ENCODE assay signal across 8 cellular contexts in genomic region chr5:115295775-115296129, GRCh38. TPM values are rescaled to one million over a fixed set of nuclear protein-coding genes. Genes with fewer than 3 reads are reported as not detected.
DNase-seq lines count a peak whose midpoint lies in the region; ATAC-seq and TF ChIP-seq lines count a peak whose summit lies in the region.

No MANE protein-coding gene starts in this region.

- peaks cover 11% of the 10 kb centered on the region for H3K9me3 Mint-ChIP-seq in WTC11

- CTCF ChIA-PET in WTC11 (lab: Charles Lee): interaction anchor here (1.3 to 1.7 kb wide), 4 partner anchors 16 to 279 kb away, joined by 3 to 15 read pairs (median 5); no protein-coding TSS in a partner anchor

- no peak overlapping the region for H3K9ac ChIP-seq in smooth muscle cell (ENCODE audit: low read depth)

- H3K27me3 Mint-ChIP-seq in WTC11 (ENCODE audit: low read depth): peaks cover 5% of the 10 kb centered on the region

- TF ChIP-seq CTCF in GM06990 (IDR thresholded peaks at IDR 0.05; ENCODE audit: insufficient read depth, low read length, poor library complexity, severe bottlenecking) (no peak), WTC11 (IDR thresholded peaks at IDR 0.05) (no peak), hepatocyte (IDR thresholded peaks at IDR 0.05; ENCODE audit: poor library complexity) (no peak), smooth muscle cell (IDR thresholded peaks at IDR 0.05; ENCODE audit: borderline replicate concordance, insufficient read depth, poor library complexity, severe bottlenecking) (no peak)

- DNase-seq in GM06990 (ENCODE audit: extremely low read depth, insufficient read length): no peak
- DNase-seq in WTC11 (ENCODE audit: low spot score): no peak
- no peak for DNase-seq in hepatocyte (ENCODE audit: low spot score)
- DNase-seq in smooth muscle cell (lab: John Stamatoyannopoulos, UW; ENCODE audit: unreplicated experiment): no peak
- no peak for DNase-seq in KG1 (lab: John Stamatoyannopoulos, UW)
- DNase-seq in NCI-H2196 (lab: John Stamatoyannopoulos, UW; ENCODE audit: unreplicated experiment): no peak

- H3K27me3 ChIP-seq in GM06990 (replicated peaks; ENCODE audit: control insufficient read depth, insufficient read depth, low read length): no peaks in the 10 kb centered on the region
- H3K27me3 ChIP-seq in hepatocyte: peaks cover under 1% of the 10 kb centered on the region
- H3K27me3 ChIP-seq in smooth muscle cell (ENCODE audit: low read depth): no peaks in the 10 kb centered on the region

- H3K27ac ChIP-seq in hepatocyte (peak overlapping the region; percentile 57), smooth muscle cell (ENCODE audit: low read depth) (no peak overlapping the region)

- ATAC-seq in HG02571 (IDR thresholded peaks at IDR 0.05; ENCODE audit: unreplicated experiment) (peak; percentile 18), WTC11 (peak; percentile 43), HG03439 (IDR thresholded peaks at IDR 0.05; ENCODE audit: unreplicated experiment) (no peak)

- no peaks in the 10 kb centered on the region for H3F3A ChIP-seq in smooth muscle cell (ENCODE audit: low read depth)

- no peaks in the 10 kb centered on the region for H3K36me3 ChIP-seq in GM06990 (ENCODE audit: control insufficient read depth, insufficient read depth, low read length)
- no peaks in the 10 kb centered on the region for H3K36me3 ChIP-seq in hepatocyte (replicated peaks; ENCODE audit: insufficient read depth, low read depth)
- H3K36me3 ChIP-seq in smooth muscle cell (ENCODE audit: low read depth): no peaks in the 10 kb centered on the region

- peak overlapping the region; percentile 92; the same call in 1 of the 2 replicates for H3K27ac Mint-ChIP-seq in WTC11

- peak overlapping the region; percentile 78 for H3K4me3 ChIP-seq in GM06990 (replicated peaks; ENCODE audit: low read depth, low read length)
- H3K4me3 ChIP-seq in hepatocyte: peak overlapping the region; percentile 80
- H3K4me3 ChIP-seq in smooth muscle cell: peak overlapping the region; percentile 63

- H3K4me1 ChIP-seq in hepatocyte (ENCODE audit: insufficient read depth): peaks cover 7% of the 10 kb centered on the region
- peaks cover 6% of the 10 kb centered on the region for H3K4me1 ChIP-seq in smooth muscle cell (ENCODE audit: low read depth)

- H3K36me3 Mint-ChIP-seq in WTC11: peaks cover 11% of the 10 kb centered on the region

- 8% methylated on average over 11 of the region's 11 CpGs for WGBS in hepatocyte (ENCODE audit: low lambda C conversion rate, missing lambda C conversion rate)
- WGBS in smooth muscle cell (ENCODE audit: low lambda C conversion rate): 7% methylated on average over 11 of the region's 11 CpGs

- H2AFZ ChIP-seq in hepatocyte (peak overlapping the region; percentile 96), smooth muscle cell (ENCODE audit: low read depth) (peak overlapping the region; percentile 98)

- peaks cover 16% of the 10 kb centered on the region for H3K4me1 Mint-ChIP-seq in WTC11

- H3K79me2 ChIP-seq in hepatocyte (peaks cover 16% of the 10 kb centered on the region), smooth muscle cell (ENCODE audit: low read depth) (peaks cover 16% of the 10 kb centered on the region)

- POLR2A ChIA-PET in WTC11 (lab: Charles Lee): interaction anchor here (0.6 to 3.1 kb wide), 8 partner anchors 32 to 249 kb away, joined by 3 to 17 read pairs (median 3); partner anchors contain the start of genes FEM1C and TRIM36

- no peaks in the 10 kb centered on the region for H4K20me1 ChIP-seq in hepatocyte (ENCODE audit: insufficient read depth, poor library complexity, severe bottlenecking)
- H4K20me1 ChIP-seq in smooth muscle cell (ENCODE audit: low read depth): no peaks in the 10 kb centered on the region

- H3K9me2 ChIP-seq in hepatocyte (replicated peaks; ENCODE audit: insufficient read depth): no peaks in the 10 kb centered on the region

- H3K4me2 ChIP-seq in hepatocyte (peak overlapping the region; percentile 96), smooth muscle cell (peak overlapping the region; percentile 85)

- H3K9me3 ChIP-seq in hepatocyte (ENCODE audit: low read depth) (no peaks in the 10 kb centered on the region), smooth muscle cell (replicated peaks; ENCODE audit: low read depth) (no peaks in the 10 kb centered on the region)

- peak overlapping the region; percentile 98 for H3K4me3 Mint-ChIP-seq in WTC11

TF ChIP-seq in WTC11, 78 proteins besides CTCF, POLR2A, EP300 and RAD21:
- TF ChIP-seq MLX (CRISPR knock-in tag; IDR thresholded peaks at IDR 0.05): no peak
- no peak for TF ChIP-seq ZNF121 (CRISPR knock-in tag; IDR thresholded peaks at IDR 0.05)
- no peak for TF ChIP-seq ZNF671 (CRISPR knock-in tag; IDR thresholded peaks at IDR 0.05)
- no peak for TF ChIP-seq NFE2L1 (CRISPR knock-in tag; IDR thresholded peaks at IDR 0.05)
- TF ChIP-seq HMGA2 (CRISPR knock-in tag; IDR thresholded peaks at IDR 0.05): no peak

RNA-seq across cellular contexts. Expression of gene CCDC112, which starts 0.7 kb away (rescaled TPM):
- total RNA-seq in WTC11 (2021): 10.8 to 12.2 TPM (median 11.6 TPM) in 3 replicates
- 3.7 and 4.1 TPM in 2 replicates for total RNA-seq in hepatocyte
- 4.2 TPM in 2 replicates for polyA plus RNA-seq in hepatocyte
- 9.1 and 9.4 TPM in 2 replicates for total RNA-seq in smooth muscle cell
- polyA plus RNA-seq in smooth muscle cell: 6.3 and 8.4 TPM in 2 replicates

RNA-seq across cellular contexts. Expression of gene PGGT1B, which starts 33.1 kb away (rescaled TPM):
- total RNA-seq in WTC11 (2021) (41.8 to 48.0 TPM (median 43.0 TPM) in 3 replicates), hepatocyte (14.1 and 16.8 TPM in 2 replicates), smooth muscle cell (12.5 and 13.1 TPM in 2 replicates)
- polyA plus RNA-seq in hepatocyte (4.3 and 5.8 TPM in 2 replicates), smooth muscle cell (5.7 and 7.1 TPM in 2 replicates)
